14 cellular contexts compared by ENCODE assay signal in genomic region chr12:74794522-74794921, GRCh38.
"Had no signal": no experiment of that assay in that cellular context is flagged by ENCODE, and none has a peak within 500 bp of the region (broad histone marks: within the 10 kb centered on the region; RNA-seq: fewer than 3 reads in every experiment).

No MANE protein-coding gene starts in this region.

- H3K9me3 Mint-ChIP-seq: activated CD8-positive, alpha-beta T cell treated with anti-CD3 and anti-CD28 coated beads for 36 hours; activated naive CD8-positive, alpha-beta T cell treated with anti-CD3 and anti-CD28 coated beads, Interleukin-2, amount 10 ng/mL, durations not matched to agents 7 days and 5 days; neural progenitor cell had no signal

- H3K27ac Mint-ChIP-seq: activated CD4-positive, alpha-beta T cell treated with anti-CD3 and anti-CD28 coated beads for 36 hours; activated CD8-positive, alpha-beta T cell treated with anti-CD3 and anti-CD28 coated beads for 36 hours; activated naive CD8-positive, alpha-beta T cell treated with anti-CD3 and anti-CD28 coated beads, Interleukin-2, amount 10 ng/mL, durations not matched to agents 7 days and 5 days; activated T-cell treated with anti-CD3 and anti-CD28 coated beads, Interleukin-2, amount 50 U/mL, for 72 hours; neural progenitor cell; stimulated activated memory B cell treated with anti-CD40 and anti-IgM and Interleukin-4, amounts not matched to agents 10 μg/mL and 1 μg/mL and 100 μg/mL, for 72 hours had no signal

- ATAC-seq: activated CD4-positive, alpha-beta T cell treated with anti-CD3 and anti-CD28 coated beads for 36 hours; activated CD8-positive, alpha-beta T cell treated with anti-CD3 and anti-CD28 coated beads for 36 hours; activated T-cell treated with anti-CD3 and anti-CD28 coated beads, Interleukin-2, amount 50 U/mL, for 72 hours; pancreas; stimulated activated memory B cell treated with anti-CD40 and anti-IgM and Interleukin-4, amounts not matched to agents 10 μg/mL and 1 μg/mL and 100 μg/mL, for 72 hours had no signal

- H3K4me1 Mint-ChIP-seq: activated CD4-positive, alpha-beta T cell treated with anti-CD3 and anti-CD28 coated beads for 36 hours; activated naive CD8-positive, alpha-beta T cell treated with anti-CD3 and anti-CD28 coated beads, Interleukin-2, amount 10 ng/mL, durations not matched to agents 7 days and 5 days; stimulated activated memory B cell treated with anti-CD40 and anti-IgM and Interleukin-4, amounts not matched to agents 10 μg/mL and 1 μg/mL and 100 μg/mL, for 72 hours had no signal

- DNase-seq: activated CD4-positive, alpha-beta T cell treated with anti-CD3 and anti-CD28 coated beads for 36 hours; activated CD8-positive, alpha-beta memory T cell treated with anti-CD3 and anti-CD28 coated beads, Interleukin-2, amount 50 U/mL, for 4 hours; activated CD8-positive, alpha-beta T cell treated with anti-CD3 and anti-CD28 coated beads for 36 hours; activated gamma-delta T cell treated with Interleukin-2 at 50 U/mL for 16 hours; activated naive CD8-positive, alpha-beta T cell treated with anti-CD3 and anti-CD28 coated beads, Interleukin-2, amount 10 ng/mL, durations not matched to agents 7 days and 5 days; activated T-cell treated with anti-CD3 and anti-CD28 coated beads, Interleukin-2, amount 50 U/mL, for 72 hours; caudate nucleus; effector CD4-positive, alpha-beta T cell; pancreas; T-helper 2 cell; tibial artery; WERI-Rb-1 had no signal

- H3K27me3 Mint-ChIP-seq: stimulated activated memory B cell treated with anti-CD40 and anti-IgM and Interleukin-4, amounts not matched to agents 10 μg/mL and 1 μg/mL and 100 μg/mL, for 72 hours had no signal

- H3K4me3 Mint-ChIP-seq: activated CD4-positive, alpha-beta T cell treated with anti-CD3 and anti-CD28 coated beads for 36 hours; activated CD8-positive, alpha-beta T cell treated with anti-CD3 and anti-CD28 coated beads for 36 hours; activated naive CD8-positive, alpha-beta T cell treated with anti-CD3 and anti-CD28 coated beads, Interleukin-2, amount 10 ng/mL, durations not matched to agents 7 days and 5 days; activated T-cell treated with anti-CD3 and anti-CD28 coated beads, Interleukin-2, amount 50 U/mL, for 72 hours; neural progenitor cell; stimulated activated memory B cell treated with anti-CD40 and anti-IgM and Interleukin-4, amounts not matched to agents 10 μg/mL and 1 μg/mL and 100 μg/mL, for 72 hours had no signal

- H3K36me3 Mint-ChIP-seq: activated naive CD8-positive, alpha-beta T cell treated with anti-CD3 and anti-CD28 coated beads, Interleukin-2, amount 10 ng/mL, durations not matched to agents 7 days and 5 days; neural progenitor cell; stimulated activated memory B cell treated with anti-CD40 and anti-IgM and Interleukin-4, amounts not matched to agents 10 μg/mL and 1 μg/mL and 100 μg/mL, for 72 hours had no signal
